Comparison of ENCODE assay signal across 10 cellular contexts in genomic region chr11:111975076-111975806, GRCh38. TPM values are rescaled to one million over a fixed set of nuclear protein-coding genes. Genes with fewer than 3 reads are reported as not detected.
DNase-seq lines count a peak whose midpoint lies in the region; ATAC-seq and TF ChIP-seq lines count a peak whose summit lies in the region.
"Had no signal": no experiment of that assay in that cellular context is flagged by ENCODE, and none has a peak within 500 bp of the region (broad histone marks: within the 10 kb centered on the region; RNA-seq: fewer than 3 reads in every experiment).

No MANE protein-coding gene starts in this region.

- TF ChIP-seq CTCF in ascending aorta (IDR thresholded peaks at IDR 0.05) = peak in 2 of 3 experiments; percentile 26 to 36
- TF ChIP-seq CTCF in thyroid gland (IDR thresholded peaks at IDR 0.05) = peak in 4 of 6 experiments; percentile 32 to 39 (median 38)

- peak in 1 of 2 donors; percentile 38 for TF ChIP-seq POLR2A in thyroid gland (IDR thresholded peaks at IDR 0.05)

- H3K27me3 ChIP-seq in ascending aorta (no peaks in the 10 kb centered on the region), right cardiac atrium (ENCODE audit: control insufficient read depth, insufficient read depth) (no peaks in the 10 kb centered on the region), thyroid gland (no peaks in the 10 kb centered on the region)

- H3K4me3 ChIP-seq in ascending aorta = no peak overlapping the region
- H3K4me3 ChIP-seq in right cardiac atrium (ENCODE audit: low read length) = no peak overlapping the region
- H3K4me3 ChIP-seq in thyroid gland (replicated peaks in 1 of 3) = no peak overlapping the region

- H3K36me3 ChIP-seq in ascending aorta = peaks cover 0 to 10% of the 10 kb centered on the region in 2 donors
- H3K36me3 ChIP-seq in thyroid gland = no peaks in the 10 kb centered on the region

- H3K4me1 ChIP-seq in ascending aorta (peaks cover 3 to 20% of the 10 kb centered on the region in 2 donors), right cardiac atrium (ENCODE audit: control insufficient read depth, insufficient read depth, low read length) (peaks cover 7% of the 10 kb centered on the region), thyroid gland (peaks cover 11 to 37% of the 10 kb centered on the region in 2 donors)

- intact Hi-C loops in ascending aorta (cut with DNase I) (loop anchor here (5.0 kb wide), 1 partner anchor 97 kb away; the partner anchor contains the start of genes NKAPD1 and PIH1D2), right cardiac atrium (cut with DNase I) (loop anchor here (5.0 kb wide), 3 partner anchors 33 to 98 kb away; partner anchors contain the start of genes DIXDC1 (in 2 of the 4), CFAP68 (in 1 of the 4) and FDXACB1 (in 1 of the 4)), thyroid gland (cut with DNase I) (loop anchor here (5.0 kb wide), 2 partner anchors 38 to 98 kb away; partner anchors contain the start of genes CFAP68, DIXDC1 and FDXACB1)

- peak overlapping the region; percentile 92 to 99 for H3K27ac ChIP-seq in ascending aorta
- peak overlapping the region; percentile 48 for H3K27ac ChIP-seq in right cardiac atrium (ENCODE audit: low read length)
- peak overlapping the region; percentile 34 to 97 (median 65) for H3K27ac ChIP-seq in thyroid gland

- peak; percentile 32 to 40 for ATAC-seq in right cardiac atrium
- ATAC-seq: activated naive CD4-positive, alpha-beta T cell treated with anti-CD3 and anti-CD28 coated beads, Interleukin-2, amount 50 U/mL, for 72 hours had no signal

- peak; percentile 39 for DNase-seq in HT-29 (ENCODE audit: low spot score)
- DNase-seq in ascending aorta (ENCODE audit: low spot score in 2 of 2) = no peak
- peak in 2 of 3 donors; percentile 54 to 60 for DNase-seq in right cardiac atrium
- DNase-seq in thyroid gland = peak; percentile 49 to 59
- DNase-seq in NCI-H1417 (lab: John Stamatoyannopoulos, UW) = no peak
- DNase-seq in NCI-H446 treated with DMSO at 0.1 percent for 48 hours (lab: John Stamatoyannopoulos, UW) = no peak
- DNase-seq in effector CD4-positive, alpha-beta T cell = no peak
- DNase-seq: NCI-H1436 treated with DMSO at 0.1 percent for 48 hours, T-helper 9 cell had no signal

- no peaks in the 10 kb centered on the region for H3K9me3 ChIP-seq in ascending aorta
- H3K9me3 ChIP-seq in right cardiac atrium (ENCODE audit: control insufficient read depth, low read length) = no peaks in the 10 kb centered on the region
- H3K9me3 ChIP-seq in thyroid gland = no peaks in the 10 kb centered on the region

- 24% methylated on average over 2 of the region's 2 CpGs for WGBS in right cardiac atrium
- 55 to 59% methylated on average over 2 of the region's 2 CpGs for WGBS in thyroid gland, 2 donors

RNA-seq across cellular contexts. Expression of gene DIXDC1, which starts 38.1 kb away (rescaled TPM):
- 2.0 and 2.6 TPM in 2 replicates for total RNA-seq in HT-29 (2014; rRNA removed; shearing (Covaris generic))
- total RNA-seq in ascending aorta (48.9 TPM), right cardiac atrium (10 to 100 TPM; 23.1 to 34.8 (median 26.3) TPM), thyroid gland (10 to 100 TPM; 30.5 to 41.3 (median 38.2) TPM)
- 9.1 TPM for polyA plus RNA-seq in right cardiac atrium

RNA-seq across cellular contexts. Expression of gene DLAT, which starts 50.0 kb away (rescaled TPM):
- 37.2 and 42.4 TPM in 2 replicates for total RNA-seq in HT-29 (2014; rRNA removed; shearing (Covaris generic))
- total RNA-seq in ascending aorta (21.3 TPM), right cardiac atrium (100 to 1,000 TPM in 2 of 4 donors, 10 to 100 TPM in 2; 91.4 to 117 (median 102) TPM), thyroid gland (10 to 100 TPM; 33.9 to 52.0 (median 39.0) TPM)
- polyA plus RNA-seq in right cardiac atrium = 53.7 TPM

RNA-seq across cellular contexts. Expression of gene C11orf52, which starts 56.5 kb away (rescaled TPM):
- total RNA-seq in HT-29 (2014; rRNA removed; shearing (Covaris generic)) = 4.3 and 6.3 TPM in 2 replicates
- total RNA-seq in ascending aorta (not detected), right cardiac atrium (1 to 10 TPM; 2.2 to 5.5 (median 2.6) TPM), thyroid gland (10 to 100 TPM; 21.7 to 33.4 (median 24.9) TPM)
- polyA plus RNA-seq in right cardiac atrium = 4.1 TPM
- total RNA-seq: activated naive CD4-positive, alpha-beta T cell treated with anti-CD3 and anti-CD28 coated beads, Interleukin-2, amount 50 U/mL, for 72 hours had no signal

Comparison
In these comparisons a context has a peak if more than half of its experiments do, and no peak if none do; other contexts are left out.
1. DNase-seq: peak in HT-29 (single experiment), right cardiac atrium (2 of 3) and thyroid gland (2 of 2); none in ascending aorta (0 of 2), NCI-H1417 (0 of 3), NCI-H446 treated with DMSO at 0.1 percent for 48 hours (single experiment) and effector CD4-positive, alpha-beta T cell (single experiment).
2. Peak in every context shown above with its lines, with median percentiles within 50 percentile points of each other: H3K27ac ChIP-seq.